In genomic region chr17:17067277-17067676, GRCh38 we compare ENCODE assay signal across 10 cellular contexts. TPM values are rescaled to one million over a fixed set of nuclear protein-coding genes. Genes with fewer than 3 reads are reported as not detected.
DNase-seq lines count a peak whose midpoint lies in the region; ATAC-seq, FAIRE-seq and TF ChIP-seq lines count a peak whose summit lies in the region.
"Had no signal": no experiment of that assay in that cellular context is flagged by ENCODE, and none has a peak within 500 bp of the region (broad histone marks: within the 10 kb centered on the region; RNA-seq: fewer than 3 reads in every experiment).

No MANE protein-coding gene starts in this region.

- CTCF ChIA-PET in WTC11 (lab: Charles Lee): interaction anchor here (1.8 kb wide), 1 partner anchor 76 kb away, joined by 4 read pairs; no protein-coding TSS in a partner anchor
- CTCF ChIA-PET in T-cell (lab: Charles Lee): interaction anchor here in 1 of 2 donors (0.7 kb wide), 1 partner anchor 20 kb away, joined by 3 read pairs; no protein-coding TSS in a partner anchor

- no peak overlapping the region for H3K4me2 ChIP-seq in keratinocyte (ENCODE audit: control insufficient read depth, extremely low read depth, insufficient read depth, low read depth, low read length)

- H3K27me3 ChIP-seq in keratinocyte (ENCODE audit: control insufficient read depth, extremely low read depth, insufficient read depth, low read length): no peaks in the 10 kb centered on the region
- H3K27me3 ChIP-seq: ascending aorta had no signal

- peaks cover 23% of the 10 kb centered on the region for H4K20me1 ChIP-seq in keratinocyte (ENCODE audit: control insufficient read depth, extremely low read depth, insufficient read depth, low read length)

- ATAC-seq in WTC11 (no peak), T-cell (replicated peaks in 1 of 4) (no peak)

- peak; percentile 36 for FAIRE-seq in keratinocyte (lab: Jason Lieb, UNC)

- peak overlapping the region; percentile 10 for H3K27ac Mint-ChIP-seq in activated T-cell treated with anti-CD3 and anti-CD28 coated beads, Interleukin-2, amount 50 U/mL, for 24 hours
- no peak overlapping the region for H3K27ac Mint-ChIP-seq in WTC11
- H3K27ac Mint-ChIP-seq in type B pancreatic cell: peak overlapping the region; percentile 48
- no peak overlapping the region for H3K27ac Mint-ChIP-seq in T-cell

- no peak overlapping the region for H3K9ac ChIP-seq in keratinocyte (ENCODE audit: control insufficient read depth, extremely low read depth, insufficient read depth, low read length)

- TF ChIP-seq CTCF in WTC11 (IDR thresholded peaks at IDR 0.05) (no peak), keratinocyte (optimal IDR thresholded peaks at IDR 0.05 in 1 of 3, IDR thresholded peaks at IDR 0.05 in 1 of 3, conservative IDR thresholded peaks at IDR 0.05 in 1 of 3; ENCODE audit: extremely low read depth in 1 of 3, insufficient read depth in 2 of 3, low read length in 3 of 3) (no peak), type B pancreatic cell (conservative IDR thresholded peaks at IDR 0.05) (no peak)

- H3K36me3 Mint-ChIP-seq in activated T-cell treated with anti-CD3 and anti-CD28 coated beads, Interleukin-2, amount 50 U/mL, for 24 hours (ENCODE audit: low read depth): peaks cover 29% of the 10 kb centered on the region
- H3K36me3 Mint-ChIP-seq in WTC11: peaks cover 7% of the 10 kb centered on the region
- H3K36me3 Mint-ChIP-seq in type B pancreatic cell: peaks cover 44% of the 10 kb centered on the region
- peaks cover 27% of the 10 kb centered on the region for H3K36me3 Mint-ChIP-seq in T-cell

- H3K4me3 Mint-ChIP-seq in activated T-cell treated with anti-CD3 and anti-CD28 coated beads, Interleukin-2, amount 50 U/mL, for 24 hours: no peak overlapping the region
- no peak overlapping the region for H3K4me3 Mint-ChIP-seq in WTC11
- no peak overlapping the region for H3K4me3 Mint-ChIP-seq in type B pancreatic cell
- H3K4me3 Mint-ChIP-seq in T-cell: no peak overlapping the region
- H3K4me3 Mint-ChIP-seq: neural crest cell had no signal

- peaks cover 94% of the 10 kb centered on the region for H3K79me2 ChIP-seq in keratinocyte (ENCODE audit: control insufficient read depth, insufficient read depth, low read length)

- peaks cover 12% of the 10 kb centered on the region for H3K9me1 ChIP-seq in keratinocyte (ENCODE audit: control insufficient read depth, extremely low read depth, insufficient read depth, low read length)

- no peak overlapping the region for H3K27ac ChIP-seq in keratinocyte (ENCODE audit: control insufficient read depth, insufficient read depth, low read length)
- H3K27ac ChIP-seq: ascending aorta had no signal

- no peak overlapping the region for H3K4me3 ChIP-seq in keratinocyte (ENCODE audit: control insufficient read depth in 2 of 3, extremely low read depth in 1 of 3, insufficient read depth in 2 of 3, low read depth in 1 of 3, low read length in 3 of 3)
- H3K4me3 ChIP-seq: ascending aorta had no signal

- POLR2A ChIA-PET in WTC11 (lab: Charles Lee) (interaction anchor here (0.6 kb wide), 1 partner anchor 45 kb away, joined by 3 read pairs; no protein-coding TSS in a partner anchor), T-cell (lab: Charles Lee) (interaction anchor here in 1 of 2 donors (0.5 kb wide), 1 partner anchor 389 kb away, joined by 3 read pairs; no protein-coding TSS in a partner anchor)

- peaks cover 68% of the 10 kb centered on the region for H3K4me1 Mint-ChIP-seq in activated T-cell treated with anti-CD3 and anti-CD28 coated beads, Interleukin-2, amount 50 U/mL, for 24 hours (ENCODE audit: low read depth)
- peaks cover 4% of the 10 kb centered on the region; the same call in 1 of the 2 replicates for H3K4me1 Mint-ChIP-seq in WTC11
- H3K4me1 Mint-ChIP-seq in type B pancreatic cell (ENCODE audit: unreplicated experiment): peaks cover 33% of the 10 kb centered on the region
- peaks cover 79 to 81% (median 79%) of the 10 kb centered on the region in 3 donors for H3K4me1 Mint-ChIP-seq in T-cell

- no peaks in the 10 kb centered on the region for H3K9me3 ChIP-seq in keratinocyte (ENCODE audit: control insufficient read depth, low read depth, low read length)
- H3K9me3 ChIP-seq: ascending aorta had no signal

- dilution Hi-C loops in keratinocyte (cut with MboI; ENCODE audit: extremely low pct_ligation_motif_present, low sequenced_read_pairs): no loop called here

- no peak overlapping the region for H2AFZ ChIP-seq in keratinocyte (ENCODE audit: control insufficient read depth, low read length)

- peaks cover 21% of the 10 kb centered on the region for H3K4me1 ChIP-seq in keratinocyte (ENCODE audit: control insufficient read depth, extremely low read depth, insufficient read depth, low read length)

- no peaks in the 10 kb centered on the region for H3K27me3 Mint-ChIP-seq in activated T-cell treated with anti-CD3 and anti-CD28 coated beads, Interleukin-2, amount 50 U/mL, for 24 hours
- H3K27me3 Mint-ChIP-seq in WTC11 (ENCODE audit: low read depth): no peaks in the 10 kb centered on the region
- no peaks in the 10 kb centered on the region for H3K27me3 Mint-ChIP-seq in type B pancreatic cell
- no peaks in the 10 kb centered on the region for H3K27me3 Mint-ChIP-seq in T-cell

- H3K36me3 ChIP-seq in keratinocyte (ENCODE audit: control insufficient read depth in 2 of 2, extremely low read depth in 1 of 2, insufficient read depth in 2 of 2, low read length in 2 of 2): peaks cover 10 to 16% of the 10 kb centered on the region in 2 experiments
- H3K36me3 ChIP-seq: ascending aorta had no signal

- H3K9me3 Mint-ChIP-seq in activated T-cell treated with anti-CD3 and anti-CD28 coated beads, Interleukin-2, amount 50 U/mL, for 24 hours: no peaks in the 10 kb centered on the region
- H3K9me3 Mint-ChIP-seq in WTC11: peaks cover 10% of the 10 kb centered on the region
- H3K9me3 Mint-ChIP-seq in type B pancreatic cell: peaks cover 6% of the 10 kb centered on the region
- H3K9me3 Mint-ChIP-seq in T-cell: peaks cover 4 to 14% (median 8%) of the 10 kb centered on the region in 3 donors
- H3K9me3 Mint-ChIP-seq: neural crest cell had no signal

- DNase-seq in activated T-cell treated with anti-CD3 and anti-CD28 coated beads, Interleukin-2, amount 50 U/mL, for 24 hours: no peak
- no peak for DNase-seq in activated T-cell treated with anti-CD3 and anti-CD28 coated beads, Interleukin-2, amount 50 U/mL, for 48 hours
- DNase-seq in WTC11 (ENCODE audit: low spot score) (no peak), keratinocyte (ENCODE audit: low read depth, low spot score) (no peak), type B pancreatic cell (ENCODE audit: extremely low spot score, unreplicated experiment) (no peak), T-cell (no peak), NCI-H1105 treated with DMSO at 0.1 percent for 48 hours (lab: John Stamatoyannopoulos, UW) (no peak), NCI-H1436 treated with DMSO at 0.1 percent for 48 hours (lab: John Stamatoyannopoulos, UW) (no peak)

TF ChIP-seq in WTC11, 78 proteins besides CTCF, POLR2A, EP300 and RAD21:
- peak; percentile 98 for TF ChIP-seq GABPB1 (CRISPR knock-in tag; IDR thresholded peaks at IDR 0.05)
- no peak for TF ChIP-seq AR (CRISPR knock-in tag; IDR thresholded peaks at IDR 0.05)

RNA-seq across cellular contexts. Expression of gene MPRIP, which starts 25.0 kb away (rescaled TPM):
- total RNA-seq in WTC11 (2021) (127 to 140 TPM (median 136 TPM) in 3 replicates), type B pancreatic cell (ENCODE audit: low replicate concordance) (275 and 367 TPM in 2 replicates), T-cell (100 to 1,000 TPM; 189 to 266 (median 247) TPM)
- 76.4 to 113 TPM (median 93.2 TPM) in 3 replicates for polyA plus RNA-seq in keratinocyte
- polyA plus RNA-seq in keratinocyte (2011; ENCODE audit: low read depth): 241 TPM
- polyA plus RNA-seq in keratinocyte (2011; cell fraction: cytosol; rRNA removed): 61.6 and 75.3 TPM in 2 replicates
- polyA plus RNA-seq in keratinocyte (2011; cell fraction: nucleus; rRNA removed): 160 and 188 TPM in 2 replicates
- 132 and 155 TPM in 2 replicates for polyA plus RNA-seq in keratinocyte (2012; ENCODE audit: low replicate concordance)
- 188 to 396 TPM (median 205 TPM) in 3 replicates for polyA minus RNA-seq in keratinocyte
- 102 TPM for polyA minus RNA-seq in keratinocyte (2011; cell fraction: cytosol; rRNA and poly(A)+ RNA removed)
- 123 and 162 TPM in 2 replicates for polyA minus RNA-seq in keratinocyte (2011; cell fraction: nucleus; rRNA and poly(A)+ RNA removed)

Comparison
In these comparisons a context has a peak if more than half of its experiments do, and no peak if none do; other contexts are left out.
1. H3K27ac Mint-ChIP-seq: peak in activated T-cell treated with anti-CD3 and anti-CD28 coated beads, Interleukin-2, amount 50 U/mL, for 24 hours (single experiment) and type B pancreatic cell (single experiment); none in WTC11 (single experiment) and T-cell (0 of 2).